ENCODE assay signal across 1 cellular context in genomic region chr1:93847811-93848288, GRCh38.
TF ChIP-seq lines count a peak whose summit lies in the region.

No MANE protein-coding gene starts in this region.

TF ChIP-seq in H1, 55 proteins besides CTCF, POLR2A, EP300 and RAD21 (continued from another document):
- TF ChIP-seq SAP30 (IDR thresholded peaks at IDR 0.05; ENCODE audit: insufficient read depth, insufficient replicate concordance, low read length) (no peak), E2F6 (IDR thresholded peaks at IDR 0.05) (no peak), MAFK (IDR thresholded peaks at IDR 0.05; ENCODE audit: low read depth, low read length) (no peak), KDM1A (IDR thresholded peaks at IDR 0.05; ENCODE audit: borderline replicate concordance, low read length) (peak; percentile 37; the same call in 1 of the 2 replicates), EZH2 (IDR thresholded peaks at IDR 0.05; ENCODE audit: low read depth, low read length, severe bottlenecking) (no peak), CHD2 (IDR thresholded peaks at IDR 0.05; ENCODE audit: low read length) (no peak), ZNF274 (IDR thresholded peaks at IDR 0.05; ENCODE audit: borderline replicate concordance, extremely low read depth, low read length) (no peak), FOSL1 (IDR thresholded peaks at IDR 0.05; ENCODE audit: insufficient read depth, low read depth, low read length) (no peak), TAF7 (optimal IDR thresholded peaks at IDR 0.05; ENCODE audit: borderline replicate concordance, low read depth, low read length) (no peak), SIX5 (IDR thresholded peaks at IDR 0.05; ENCODE audit: low read depth, low read length) (no peak), PHF8 (conservative IDR thresholded peaks at IDR 0.05; ENCODE audit: low read depth, low read length) (peak; percentile 16; the same call in 1 of the 2 replicates)
